In genomic region chr12:119025786-119026185, GRCh38 we compare ENCODE assay signal across 8 cellular contexts. TPM values are rescaled to one million over a fixed set of nuclear protein-coding genes. Genes with fewer than 3 reads are reported as not detected.
"Had no signal": no experiment of that assay in that cellular context is flagged by ENCODE, and none has a peak within 500 bp of the region (broad histone marks: within the 10 kb centered on the region; RNA-seq: fewer than 3 reads in every experiment).

No MANE protein-coding gene starts in this region.

- DNase-seq: GM23248, GOT3, H7, HCEC 1CT, IMR-90, KG1 had no signal

- ATAC-seq: K562 had no signal

- H3K4me3 ChIP-seq: GM23248, K562 had no signal

- H3K27ac ChIP-seq: GM23248 had no signal

RNA-seq across cellular contexts. Expression of gene SRRM4, which starts 44.4 kb away (rescaled TPM):
- total RNA-seq: GM23248, HT-29, IMR-90, K562 had no signal
